In the genomic region with DNA sequence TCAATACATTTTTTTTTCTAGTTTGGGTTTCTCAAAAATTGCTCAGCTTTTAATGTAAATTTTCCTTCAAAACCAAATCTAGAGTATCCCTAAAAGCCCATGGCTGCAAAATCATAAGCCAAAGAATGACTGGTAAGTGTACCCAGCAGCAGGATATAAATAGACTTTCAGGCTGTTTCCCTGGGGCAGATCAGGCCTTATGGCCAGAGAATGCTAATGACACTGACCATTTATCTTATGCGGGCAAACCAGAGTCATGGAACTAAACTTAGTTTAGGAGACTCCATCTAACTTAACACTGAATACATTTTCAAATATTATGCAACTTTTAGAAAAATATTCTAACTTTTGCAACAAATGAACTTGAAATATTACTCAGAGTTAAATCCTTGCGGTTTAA, we compare ENCODE assay signal across 16 cellular contexts. TPM values are rescaled to one million over a fixed set of nuclear protein-coding genes. Genes with fewer than 3 reads are reported as not detected.
A peak's percentile ranks its signal among the peaks of the same experiment; 100 is the strongest.
DNase-seq lines count a peak whose midpoint lies in the region; ATAC-seq, FAIRE-seq and TF ChIP-seq lines count a peak whose summit lies in the region.
"Had no signal": no experiment of that assay in that cellular context is flagged by ENCODE, and none has a peak within 500 bp of the region (broad histone marks: within the 10 kb centered on the region; RNA-seq: fewer than 3 reads in every experiment).

No MANE protein-coding gene starts in this region.

- POLR2A ChIA-PET in A549 (lab: Yijun Ruan, JAX), result no interaction called here

- WGBS in A549 (ENCODE audit: missing lambda C conversion rate), result 91% methylated on average over 2 of the region's 2 CpGs

- TF ChIP-seq RAD21 in A549 (conservative IDR thresholded peaks at IDR 0.05 in 1 of 2, IDR thresholded peaks at IDR 0.05 in 1 of 2), result no peak

- peak overlapping the region; percentile 84 to 92 for H3K27ac ChIP-seq in A549
- peak overlapping the region; percentile 6 for H3K27ac ChIP-seq in neutrophil
- H3K27ac ChIP-seq in uterus, result no peak overlapping the region
- H3K27ac ChIP-seq: brain microvascular endothelial cell had no signal

- H3K27me3 ChIP-seq in neutrophil (no peaks in the 10 kb centered on the region), uterus (no peaks in the 10 kb centered on the region)
- H3K27me3 ChIP-seq: brain microvascular endothelial cell, hepatocyte had no signal

- no peak for TF ChIP-seq POLR2A in A549 (IDR thresholded peaks at IDR 0.05; ENCODE audit: low read length)
- TF ChIP-seq POLR2A in uterus (IDR thresholded peaks at IDR 0.05), result no peak

- no peak for FAIRE-seq in A549 (lab: Jason Lieb, UNC)

- no peak overlapping the region for H3K4me3 ChIP-seq in A549
- H3K4me3 ChIP-seq in neutrophil (ENCODE audit: low read depth in 1 of 2, low read length in 1 of 2), result no peak overlapping the region
- H3K4me3 ChIP-seq in uterus, result no peak overlapping the region
- H3K4me3 ChIP-seq: hepatocyte had no signal

- intact Hi-C loops in uterus (cut with DNase I; ENCODE audit: low total_unique reads) (no loop called here), left colon (cut with DNase I, micrococcal nuclease) (no loop called here)

- H3K4me2 ChIP-seq in A549, result peak overlapping the region; percentile 84
- H3K4me2 ChIP-seq: hepatocyte had no signal

- peaks cover 62% of the 10 kb centered on the region for H3K4me1 ChIP-seq in A549
- peaks cover under 1 to 4% of the 10 kb centered on the region in 2 experiments for H3K4me1 ChIP-seq in neutrophil (ENCODE audit: control insufficient read depth in 1 of 2, insufficient read depth in 1 of 2, low read depth in 1 of 2, low read length in 1 of 2)
- peaks cover 0 to 5% of the 10 kb centered on the region in 2 donors for H3K4me1 ChIP-seq in uterus

- CTCF ChIA-PET in A549 (lab: Yijun Ruan, JAX), result interaction anchor here (0.8 to 2.0 kb wide), 2 partner anchors 14 kb away, joined by 3 to 11 read pairs; no protein-coding TSS in a partner anchor

- no peak for ATAC-seq in A549
- ATAC-seq in left colon, result no peak
- ATAC-seq: effector memory CD8-positive, alpha-beta T cell; natural killer cell; stimulated activated naive CD8-positive, alpha-beta T cell treated with anti-CD3 and anti-CD28 coated beads, Interleukin-15, Interleukin-2, amounts not matched to agents 100 U/mL and 50 U/mL, for 24 hours had no signal

- DNase-seq in A549 (ENCODE audit: low read depth in 1 of 2, low spot score in 1 of 2), result no peak
- peak; percentile 82 for DNase-seq in RPMI7951 (ENCODE audit: low read depth)
- peak; percentile 31 for DNase-seq in fibroblast of gingiva (ENCODE audit: low read depth)
- no peak for DNase-seq in uterus
- DNase-seq in COLO829 (ENCODE audit: low spot score), result no peak
- no peak for DNase-seq in NCI-H1092 treated with DMSO at 0.1 percent for 48 hours (lab: John Stamatoyannopoulos, UW)
- DNase-seq in left colon, result no peak
- DNase-seq: activated CD4-positive, alpha-beta T cell treated with anti-CD3 and anti-CD28 coated beads, Interleukin-2, amount 50 U/mL, for 4 hours; brain microvascular endothelial cell; effector memory CD8-positive, alpha-beta T cell; natural killer cell; NCI-H1092; NCI-H446; stimulated activated naive CD8-positive, alpha-beta T cell treated with anti-CD3 and anti-CD28 coated beads, Interleukin-15, Interleukin-2, amounts not matched to agents 100 U/mL and 50 U/mL, for 24 hours had no signal

- no peak for TF ChIP-seq EP300 in A549 (IDR thresholded peaks at IDR 0.05)

- H3K36me3 ChIP-seq in neutrophil (peaks cover 85% of the 10 kb centered on the region), uterus (no peaks in the 10 kb centered on the region)

- TF ChIP-seq CTCF in A549 (IDR thresholded peaks at IDR 0.05) (no peak), neutrophil (IDR thresholded peaks at IDR 0.05) (no peak), uterus (IDR thresholded peaks at IDR 0.05) (no peak)

- H3K9me3 ChIP-seq in A549, result no peaks in the 10 kb centered on the region
- H3K9me3 ChIP-seq in neutrophil, result no peaks in the 10 kb centered on the region
- H3K9me3 ChIP-seq in uterus, result no peaks in the 10 kb centered on the region

TF ChIP-seq in A549, 52 proteins besides CTCF, POLR2A, EP300 and RAD21:
- TF ChIP-seq CBX2 (IDR thresholded peaks at IDR 0.05; ENCODE audit: borderline replicate concordance, low read depth), result no peak
- TF ChIP-seq, protein P1, sequence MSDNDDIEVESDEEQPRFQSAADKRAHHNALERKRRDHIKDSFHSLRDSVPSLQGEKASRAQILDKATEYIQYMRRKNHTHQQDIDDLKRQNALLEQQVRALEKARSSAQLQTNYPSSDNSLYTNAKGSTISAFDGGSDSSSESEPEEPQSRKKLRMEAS (IDR thresholded peaks at IDR 0.05), result no peak
- TF ChIP-seq, protein P2, sequence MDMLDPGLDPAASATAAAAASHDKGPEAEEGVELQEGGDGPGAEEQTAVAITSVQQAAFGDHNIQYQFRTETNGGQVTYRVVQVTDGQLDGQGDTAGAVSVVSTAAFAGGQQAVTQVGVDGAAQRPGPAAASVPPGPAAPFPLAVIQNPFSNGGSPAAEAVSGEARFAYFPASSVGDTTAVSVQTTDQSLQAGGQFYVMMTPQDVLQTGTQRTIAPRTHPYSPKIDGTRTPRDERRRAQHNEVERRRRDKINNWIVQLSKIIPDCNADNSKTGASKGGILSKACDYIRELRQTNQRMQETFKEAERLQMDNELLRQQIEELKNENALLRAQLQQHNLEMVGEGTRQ (IDR thresholded peaks at IDR 0.05), result no peak
- TF ChIP-seq ZNF302 (CRISPR knock-in tag; IDR thresholded peaks at IDR 0.05), result no peak
- TF ChIP-seq RARB (CRISPR knock-in tag; IDR thresholded peaks at IDR 0.05), result no peak
- TF ChIP-seq, protein P3, sequence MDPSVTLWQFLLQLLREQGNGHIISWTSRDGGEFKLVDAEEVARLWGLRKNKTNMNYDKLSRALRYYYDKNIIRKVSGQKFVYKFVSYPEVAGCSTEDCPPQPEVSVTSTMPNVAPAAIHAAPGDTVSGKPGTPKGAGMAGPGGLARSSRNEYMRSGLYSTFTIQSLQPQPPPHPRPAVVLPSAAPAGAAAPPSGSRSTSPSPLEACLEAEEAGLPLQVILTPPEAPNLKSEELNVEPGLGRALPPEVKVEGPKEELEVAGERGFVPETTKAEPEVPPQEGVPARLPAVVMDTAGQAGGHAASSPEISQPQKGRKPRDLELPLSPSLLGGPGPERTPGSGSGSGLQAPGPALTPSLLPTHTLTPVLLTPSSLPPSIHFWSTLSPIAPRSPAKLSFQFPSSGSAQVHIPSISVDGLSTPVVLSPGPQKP (IDR thresholded peaks at IDR 0.05; ENCODE audit: low read depth, low read length), result no peak
- TF ChIP-seq HOXA7 (CRISPR knock-in tag; IDR thresholded peaks at IDR 0.05), result no peak
- TF ChIP-seq JUN (IDR thresholded peaks at IDR 0.05), result no peak
TF ChIP-seq in A549: peak in this region for 0.

RNA-seq across cellular contexts. Expression of a gene that starts 7.4 kb away (rescaled TPM):
- polyA plus RNA-seq in A549 (2011; rRNA removed) (62.6 and 73.0 TPM in 2 replicates), A549 (2017; fragmentation: RNase III; extraction: RNeasy Plus Mini Kit Qiagen cat#74134 plus additional on column Dnase treatment) (46.7 to 50.4 TPM (median 47.5 TPM) in 3 replicates)
- 32.0 and 35.8 TPM in 2 replicates for polyA plus RNA-seq in A549 (2012; cell fraction: cytosol; rRNA removed)
- polyA plus RNA-seq in A549 (2012; cell fraction: nucleus; rRNA removed), result 36.7 and 48.6 TPM in 2 replicates
- polyA minus RNA-seq in A549 (2011; rRNA and poly(A)+ RNA removed), result 47.4 and 47.8 TPM in 2 replicates
- total RNA-seq in RPMI7951 (2014; rRNA removed; shearing (Covaris generic)), result 81.6 and 89.0 TPM in 2 replicates
- total RNA-seq in uterus (10 to 100 TPM; 33.8 to 76.2 (median 46.0) TPM), left colon (10 to 100 TPM; 21.9 to 35.2 TPM)

RNA-seq across cellular contexts. Expression of a gene that starts 16.2 kb away (rescaled TPM):
- 0.83 and 1.0 TPM in 2 replicates for polyA plus RNA-seq in A549 (2011; rRNA removed)
- polyA plus RNA-seq in A549 (2012; cell fraction: cytosol; rRNA removed), result 0.79 and 1.3 TPM in 2 replicates
- 1.4 and 1.5 TPM in 2 replicates for polyA plus RNA-seq in A549 (2012; cell fraction: nucleus; rRNA removed)
- 2.6 to 3.4 TPM (median 3.3 TPM) in 3 replicates for polyA plus RNA-seq in A549 (2017; fragmentation: RNase III; extraction: RNeasy Plus Mini Kit Qiagen cat#74134 plus additional on column Dnase treatment)
- polyA minus RNA-seq in A549 (2011; rRNA and poly(A)+ RNA removed), result 1.2 and 1.8 TPM in 2 replicates
- total RNA-seq in RPMI7951 (2014; rRNA removed; shearing (Covaris generic)), result 16.0 and 24.2 TPM in 2 replicates
- 100 to 1,000 TPM in 1 of 4 donors, 10 to 100 TPM in 3; 17.6 to 133 (median 61.2) TPM for total RNA-seq in uterus
- 10 to 100 TPM in 1 of 2 donors, under 1 TPM in 1; 0.92 to 12.9 TPM for total RNA-seq in left colon
- total RNA-seq: natural killer cell had no signal

RNA-seq across cellular contexts. Expression of a gene that starts 43.9 kb away (rescaled TPM):
- polyA plus RNA-seq in A549 (2011; rRNA removed) (0.06 and 0.16 TPM in 2 replicates), A549 (2017; fragmentation: RNase III; extraction: RNeasy Plus Mini Kit Qiagen cat#74134 plus additional on column Dnase treatment) (0.13 TPM in 1 of 3 replicates, not detected in the others)
- polyA plus RNA-seq in A549 (2012; cell fraction: cytosol; rRNA removed), result 0.05 TPM in 1 of 2 replicates, not detected in the other
- polyA plus RNA-seq in A549 (2012; cell fraction: nucleus; rRNA removed), result not detected in 2 replicates
- 0.54 TPM in 1 of 2 replicates, not detected in the other for polyA minus RNA-seq in A549 (2011; rRNA and poly(A)+ RNA removed)
- total RNA-seq in RPMI7951 (2014; rRNA removed; shearing (Covaris generic)), result not detected in 2 replicates
- total RNA-seq in uterus (under 1 TPM in 1 of 4 donors, not detected in 3; 0.41 TPM), left colon (not detected)
- total RNA-seq: natural killer cell had no signal

Comparison
In these comparisons a context has a peak if more than half of its experiments do, and no peak if none do; other contexts are left out.
1. DNase-seq: peak in RPMI7951 (single experiment) and fibroblast of gingiva (single experiment); none in A549 (0 of 2), uterus (0 of 2), COLO829 (single experiment), NCI-H1092 treated with DMSO at 0.1 percent for 48 hours (single experiment) and left colon (0 of 2).
2. H3K27ac ChIP-seq: peak in A549 (2 of 2) and neutrophil (single experiment); none in uterus (0 of 2).